31 cellular contexts compared by ENCODE assay signal in the genomic region with DNA sequence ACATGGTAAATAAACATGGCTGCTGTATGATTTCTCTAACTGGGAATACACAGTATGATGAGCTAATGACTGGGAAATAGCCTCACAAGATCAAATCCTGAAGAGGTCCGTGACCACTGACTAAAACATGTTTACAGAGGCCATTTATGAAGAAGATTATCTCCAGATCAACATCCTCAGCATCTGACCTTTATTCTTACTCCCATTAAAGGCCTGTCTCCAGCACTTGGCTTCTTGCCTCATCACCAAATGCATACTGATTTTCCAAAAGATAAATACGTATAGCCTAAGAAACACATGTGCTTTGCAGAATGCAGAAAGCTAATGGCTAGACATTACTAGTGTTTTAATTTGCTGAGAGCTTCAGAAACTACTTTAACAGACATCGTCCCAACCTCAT.
"Had no signal": no experiment of that assay in that cellular context is flagged by ENCODE, and none has a peak within 500 bp of the region (broad histone marks: within the 10 kb centered on the region; RNA-seq: fewer than 3 reads in every experiment).

No MANE protein-coding gene starts in this region.

- H3K27me3 ChIP-seq: ascending aorta, cardiac muscle cell had no signal

- H3K4me1 Mint-ChIP-seq: activated CD4-positive, alpha-beta T cell treated with anti-CD3 and anti-CD28 coated beads, Interleukin-2, amount 10 ng/mL, durations not matched to agents 24 days and 14 days; activated naive CD4-positive, alpha-beta T cell treated with anti-CD3 and anti-CD28 coated beads, Interleukin-2, amount 50 U/mL, for 24 hours; activated naive CD8-positive, alpha-beta T cell treated with anti-CD3 and anti-CD28 coated beads, Interleukin-2, amount 10 ng/mL, durations not matched to agents 7 days and 5 days; activated T-helper 17 cell treated with anti-CD3 and anti-CD28 coated beads, Interleukin-2, amount 50 U/mL, for 72 hours; central memory CD8-positive, alpha-beta T cell had no signal

- DNase-seq: activated CD4-positive, alpha-beta T cell treated with anti-CD3 and anti-CD28 coated beads, Interleukin-2, amount 10 ng/mL, durations not matched to agents 24 days and 14 days; activated CD4-positive, alpha-beta T cell treated with anti-CD3 and anti-CD28 coated beads, Interleukin-2, amount 50 U/mL, for 4 hours; activated CD8-positive, alpha-beta T cell treated with anti-CD3 and anti-CD28 coated beads for 36 hours; activated gamma-delta T cell; activated naive CD4-positive, alpha-beta T cell treated with Interleukin-2 at 50 U/mL for 16 hours; activated naive CD8-positive, alpha-beta T cell treated with anti-CD3 and anti-CD28 coated beads, Interleukin-2, amount 10 ng/mL, durations not matched to agents 7 days and 5 days; activated T-cell treated with anti-CD3 and anti-CD28 coated beads, Interleukin-2, amount 50 U/mL, for 1 hour; activated T-cell treated with anti-CD3 and anti-CD28 coated beads, Interleukin-2, amount 50 U/mL, for 72 hours; amygdala; MM.1S; MV-4-11; NCI-H1092; NCI-H146; NCI-H187; NCI-H2029 treated with DMSO at 0.1 percent for 48 hours; NCI-H2107; NCI-H2171; NCI-H510A; NCI-H526; NCI-H748 treated with DMSO at 0.1 percent for 48 hours; NK-92 treated with Interleukin-12 subunit alpha and Interleukin-12 subunit beta, amount 100 ng/mL, for 24 hours; PC-9; SIG-M5 had no signal

- H3K9me3 Mint-ChIP-seq: activated CD8-positive, alpha-beta T cell treated with anti-CD3 and anti-CD28 coated beads for 36 hours; T-helper 2 cell treated with Interferon-gamma antibody and Interleukin-4, amounts not matched to agents 5 μg/mL and 100 μg/mL, for 36 hours had no signal

- H3K9ac ChIP-seq: KMS-11 had no signal

- H3K36me3 ChIP-seq: ascending aorta, cardiac muscle cell had no signal

- H3K4me2 ChIP-seq: KMS-11, PC-9 had no signal

- H3K4me3 Mint-ChIP-seq: activated CD4-positive, alpha-beta T cell treated with anti-CD3 and anti-CD28 coated beads, Interleukin-2, amount 10 ng/mL, durations not matched to agents 24 days and 14 days; activated CD8-positive, alpha-beta T cell treated with anti-CD3 and anti-CD28 coated beads for 36 hours; activated naive CD4-positive, alpha-beta T cell treated with anti-CD3 and anti-CD28 coated beads, Interleukin-2, amount 50 U/mL, for 24 hours; activated naive CD8-positive, alpha-beta T cell treated with anti-CD3 and anti-CD28 coated beads, Interleukin-2, amount 10 ng/mL, durations not matched to agents 7 days and 5 days; activated T-cell treated with anti-CD3 and anti-CD28 coated beads, Interleukin-2, amount 50 U/mL, for 72 hours; activated T-helper 17 cell treated with anti-CD3 and anti-CD28 coated beads, Interleukin-2, amount 50 U/mL, for 72 hours; central memory CD8-positive, alpha-beta T cell; T-helper 1 cell treated with Interleukin-12 subunit alpha and Interleukin-12 subunit beta and Interleukin-4 antibody, amounts not matched to agents 30 μg/mL and 1 μg/mL, for 36 hours; T-helper 2 cell treated with Interferon-gamma antibody and Interleukin-4, amounts not matched to agents 5 μg/mL and 100 μg/mL, for 36 hours had no signal

- H3K27ac Mint-ChIP-seq: activated CD4-positive, alpha-beta T cell treated with anti-CD3 and anti-CD28 coated beads, Interleukin-2, amount 10 ng/mL, durations not matched to agents 24 days and 14 days; activated CD8-positive, alpha-beta T cell treated with anti-CD3 and anti-CD28 coated beads for 36 hours; activated naive CD4-positive, alpha-beta T cell treated with anti-CD3 and anti-CD28 coated beads, Interleukin-2, amount 50 U/mL, for 24 hours; activated naive CD8-positive, alpha-beta T cell treated with anti-CD3 and anti-CD28 coated beads, Interleukin-2, amount 10 ng/mL, durations not matched to agents 7 days and 5 days; activated T-cell treated with anti-CD3 and anti-CD28 coated beads, Interleukin-2, amount 50 U/mL, for 72 hours; activated T-helper 17 cell treated with anti-CD3 and anti-CD28 coated beads, Interleukin-2, amount 50 U/mL, for 72 hours; T-helper 1 cell treated with Interleukin-12 subunit alpha and Interleukin-12 subunit beta and Interleukin-4 antibody, amounts not matched to agents 30 μg/mL and 1 μg/mL, for 36 hours; T-helper 2 cell treated with Interferon-gamma antibody and Interleukin-4, amounts not matched to agents 5 μg/mL and 100 μg/mL, for 36 hours had no signal

- H3K9me3 ChIP-seq: ascending aorta had no signal

- H3K36me3 Mint-ChIP-seq: activated naive CD4-positive, alpha-beta T cell treated with anti-CD3 and anti-CD28 coated beads, Interleukin-2, amount 50 U/mL, for 24 hours; activated naive CD8-positive, alpha-beta T cell treated with anti-CD3 and anti-CD28 coated beads, Interleukin-2, amount 10 ng/mL, durations not matched to agents 7 days and 5 days had no signal

- H2AFZ ChIP-seq: PC-9 had no signal

- H3K27ac ChIP-seq: ascending aorta, cardiac muscle cell, KMS-11, PC-9 had no signal

- H3K4me3 ChIP-seq: ascending aorta, cardiac muscle cell, PC-9 had no signal

- ATAC-seq: activated CD8-positive, alpha-beta T cell treated with anti-CD3 and anti-CD28 coated beads for 36 hours; activated T-cell treated with anti-CD3 and anti-CD28 coated beads, Interleukin-2, amount 50 U/mL, for 72 hours; activated T-helper 17 cell treated with anti-CD3 and anti-CD28 coated beads, Interleukin-2, amount 50 U/mL, for 72 hours had no signal

- H3K4me1 ChIP-seq: ascending aorta had no signal

- H3K27me3 Mint-ChIP-seq: activated CD4-positive, alpha-beta T cell treated with anti-CD3 and anti-CD28 coated beads, Interleukin-2, amount 10 ng/mL, durations not matched to agents 24 days and 14 days; activated naive CD8-positive, alpha-beta T cell treated with anti-CD3 and anti-CD28 coated beads, Interleukin-2, amount 10 ng/mL, durations not matched to agents 7 days and 5 days had no signal
